In genomic region chr4:152956650-152957436, GRCh38 we compare ENCODE assay signal across 13 cellular contexts. TPM values are rescaled to one million over a fixed set of nuclear protein-coding genes. Genes with fewer than 3 reads are reported as not detected.
DNase-seq lines count a peak whose midpoint lies in the region; ATAC-seq and TF ChIP-seq lines count a peak whose summit lies in the region.
"Had no signal": no experiment of that assay in that cellular context is flagged by ENCODE, and none has a peak within 500 bp of the region (broad histone marks: within the 10 kb centered on the region; RNA-seq: fewer than 3 reads in every experiment).

No MANE protein-coding gene starts in this region.

- H3K9me3 Mint-ChIP-seq in Calu3 (ENCODE audit: low read depth, unreplicated experiment) (no peaks in the 10 kb centered on the region), glutamatergic neuron (ENCODE audit: unreplicated experiment) (peaks cover 2% of the 10 kb centered on the region)
- H3K9me3 Mint-ChIP-seq: activated naive CD8-positive, alpha-beta T cell treated with anti-CD3 and anti-CD28 coated beads, Interleukin-2, amount 50 U/mL, for 24 hours; T-cell had no signal

- CTCF ChIA-PET in Calu3 (lab: Charles Lee): interaction anchor here (0.6 to 1.0 kb wide), 2 partner anchors 21 to 452 kb away, joined by 3 read pairs; partner anchors contain the start of gene FHDC1

- no peak overlapping the region for H3K27ac Mint-ChIP-seq in Calu3 (ENCODE audit: unreplicated experiment)
- peak overlapping the region; percentile 46 for H3K27ac Mint-ChIP-seq in glutamatergic neuron (ENCODE audit: unreplicated experiment)
- H3K27ac Mint-ChIP-seq: activated CD8-positive, alpha-beta T cell treated with anti-CD3 and anti-CD28 coated beads, Interleukin-2, amount 10 ng/mL, durations not matched to agents 7 days and 5 days; activated naive CD8-positive, alpha-beta T cell treated with anti-CD3 and anti-CD28 coated beads, Interleukin-2, amount 50 U/mL, for 24 hours; T-cell had no signal

- BruUV-seq in Calu3 (replicated peaks; lab: Mats Ljungman, UMichigan): no TSS peak

- ATAC-seq in HG02973 (IDR thresholded peaks at IDR 0.05; ENCODE audit: unreplicated experiment) (no peak), GM19328 (IDR thresholded peaks at IDR 0.05; ENCODE audit: unreplicated experiment) (no peak)
- ATAC-seq: activated CD8-positive, alpha-beta T cell treated with anti-CD3 and anti-CD28 coated beads, Interleukin-2, amount 10 ng/mL, durations not matched to agents 7 days and 5 days; activated naive CD8-positive, alpha-beta T cell treated with anti-CD3 and anti-CD28 coated beads, Interleukin-2, amount 50 U/mL, for 24 hours; T-cell had no signal

- intact Hi-C loops in Calu3 (cut with micrococcal nuclease; ENCODE audit: unreplicated experiment): loop anchor here (5.0 to 10.0 kb wide), 2 partner anchors 110 to 168 kb away; no protein-coding TSS in a partner anchor

- DNase-seq in Calu3 (peak; percentile 8), SW480 (ENCODE audit: low spot score) (peak; percentile 23), glutamatergic neuron (no peak), non-pigmented ciliary epithelial cell (ENCODE audit: low read depth) (peak; percentile 61), epidermal melanocyte (ENCODE audit: insufficient read length, low spot score) (no peak)
- no peak for DNase-seq in NK-92 treated with Interleukin-12 subunit alpha and Interleukin-12 subunit beta, amount 100 ng/mL, for 24 hours (lab: John Stamatoyannopoulos, UW)
- DNase-seq: activated CD8-positive, alpha-beta T cell treated with anti-CD3 and anti-CD28 coated beads, Interleukin-2, amount 10 ng/mL, durations not matched to agents 7 days and 5 days; activated naive CD8-positive, alpha-beta T cell treated with anti-CD3 and anti-CD28 coated beads, Interleukin-2, amount 50 U/mL, for 24 hours; C1 segment of cervical spinal cord; NCI-H748 treated with DMSO at 0.1 percent for 48 hours; T-cell had no signal

- H3K27me3 Mint-ChIP-seq in Calu3 (ENCODE audit: unreplicated experiment) (no peaks in the 10 kb centered on the region), glutamatergic neuron (ENCODE audit: unreplicated experiment) (no peaks in the 10 kb centered on the region)

- H3K4me3 Mint-ChIP-seq in Calu3 (ENCODE audit: low read depth, unreplicated experiment): no peak overlapping the region
- H3K4me3 Mint-ChIP-seq in glutamatergic neuron (ENCODE audit: unreplicated experiment): no peak overlapping the region
- H3K4me3 Mint-ChIP-seq: activated CD8-positive, alpha-beta T cell treated with anti-CD3 and anti-CD28 coated beads, Interleukin-2, amount 10 ng/mL, durations not matched to agents 7 days and 5 days; activated naive CD8-positive, alpha-beta T cell treated with anti-CD3 and anti-CD28 coated beads, Interleukin-2, amount 50 U/mL, for 24 hours; T-cell had no signal

- H3K36me3 Mint-ChIP-seq in Calu3 (ENCODE audit: insufficient read depth, unreplicated experiment) (no peaks in the 10 kb centered on the region), glutamatergic neuron (ENCODE audit: unreplicated experiment) (no peaks in the 10 kb centered on the region)
- H3K36me3 Mint-ChIP-seq: T-cell had no signal

- no peak for TF ChIP-seq CTCF in Calu3 (IDR thresholded peaks at IDR 0.05; ENCODE audit: unreplicated experiment)
- no peak for TF ChIP-seq CTCF in glutamatergic neuron (IDR thresholded peaks at IDR 0.05; ENCODE audit: partially characterized antibody, unreplicated experiment)

- H3K4me1 Mint-ChIP-seq in Calu3 (ENCODE audit: low read depth, unreplicated experiment): peaks cover 21% of the 10 kb centered on the region
- peaks cover 36% of the 10 kb centered on the region for H3K4me1 Mint-ChIP-seq in glutamatergic neuron (ENCODE audit: low read depth, unreplicated experiment)

RNA-seq across cellular contexts. Expression of gene FHDC1, which starts 20.7 kb away (rescaled TPM):
- total RNA-seq in Calu3 (2022): 6.0 and 7.8 TPM in 2 replicates
- total RNA-seq in glutamatergic neuron (ENCODE audit: unreplicated experiment): 42.0 TPM

Comparison
In these comparisons a context has a peak if more than half of its experiments do, and no peak if none do; other contexts are left out.
1. DNase-seq: peak in Calu3 (single experiment), SW480 (single experiment) and non-pigmented ciliary epithelial cell (single experiment); none in glutamatergic neuron (single experiment), NK-92 treated with Interleukin-12 subunit alpha and Interleukin-12 subunit beta, amount 100 ng/mL, for 24 hours (single experiment) and epidermal melanocyte (single experiment).